ENCODE assay signal across 30 cellular contexts in the genomic region with DNA sequence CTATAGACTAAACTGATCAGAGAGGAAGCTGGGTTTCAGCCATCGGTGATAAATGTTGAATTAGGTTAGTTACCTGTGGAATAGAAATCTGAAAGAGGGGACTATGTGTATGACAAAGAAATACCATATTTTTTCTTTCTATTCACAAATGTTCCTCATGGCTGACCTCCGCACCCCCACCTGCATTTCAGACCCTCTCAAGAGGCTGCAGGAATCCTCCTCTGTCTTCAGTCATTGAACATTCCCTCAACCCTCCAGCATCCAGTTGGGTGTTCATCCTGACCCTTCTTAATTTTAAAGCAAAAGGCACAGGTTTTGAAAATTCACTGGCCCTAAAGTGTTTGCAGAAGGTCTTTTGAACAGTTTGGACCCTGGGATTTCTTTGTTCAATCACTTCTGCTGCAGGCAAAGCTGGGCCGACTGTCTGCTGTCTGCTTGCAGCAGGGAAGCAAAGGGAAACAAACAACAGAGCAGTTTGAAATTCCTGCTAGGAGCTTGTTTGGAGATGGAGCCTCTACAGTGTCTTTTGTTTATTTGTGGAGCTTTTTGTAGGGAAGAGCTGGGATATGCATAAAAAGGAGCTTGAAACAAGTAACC.
DNase-seq lines count a peak whose midpoint lies in the region; TF ChIP-seq lines count a peak whose summit lies in the region.
"Had no signal": no experiment of that assay in that cellular context is flagged by ENCODE, and none has a peak within 500 bp of the region (broad histone marks: within the 10 kb centered on the region; RNA-seq: fewer than 3 reads in every experiment).

No MANE protein-coding gene starts in this region.

- H3K9ac ChIP-seq in NT2/D1 (ENCODE audit: insufficient read length, low read depth) = no peak overlapping the region

- H3K9me3 ChIP-seq in NT2/D1 (ENCODE audit: insufficient read depth, low read length) = peaks cover 11% of the 10 kb centered on the region; the same call in 1 of the 2 replicates
- H3K9me3 ChIP-seq in spleen = peaks cover 0 to 6% (median 2%) of the 10 kb centered on the region in 8 donors
- H3K9me3 ChIP-seq: gastrocnemius medialis, MG63, testis, uterus had no signal

- no peaks in the 10 kb centered on the region for H3K36me3 Mint-ChIP-seq in neural crest cell (ENCODE audit: low read depth)

- no peak for TF ChIP-seq CTCF in neural crest cell (conservative IDR thresholded peaks at IDR 0.05)
- no peak for TF ChIP-seq CTCF in spleen (IDR thresholded peaks at IDR 0.05 in 8 of 11, conservative IDR thresholded peaks at IDR 0.05 in 3 of 11)

- intact Hi-C loops in spleen (cut with DNase I; ENCODE audit: low total_unique reads) = no loop called here

- no peak overlapping the region for H3K27ac ChIP-seq in spleen
- H3K27ac ChIP-seq: gastrocnemius medialis, SJCRH30, testis, uterus had no signal

- peak; percentile 69 for DNase-seq in ELF-1 (ENCODE audit: low read depth, low spot score)
- peak; percentile 57 for DNase-seq in NT2/D1 (ENCODE audit: low read depth, low spot score)
- DNase-seq in fibroblast of peridontal ligament (ENCODE audit: extremely low read depth) = peak; percentile 11
- no peak for DNase-seq in neural crest cell (ENCODE audit: low read depth, low spot score)
- no peak for DNase-seq in OCI-M2 (lab: John Stamatoyannopoulos, UW; ENCODE audit: unreplicated experiment)
- DNase-seq in stimulated activated CD4-positive, alpha-beta T cell treated with anti-CD3 and anti-CD28 coated beads, Interleukin-4, amount 100 ng/mL, for 1 hour = no peak
- no peak for DNase-seq in spleen
- no peak for DNase-seq in NCI-H2107 (lab: John Stamatoyannopoulos, UW)
- DNase-seq: ACHN; activated CD4-positive, alpha-beta T cell treated with anti-CD3 and anti-CD28 coated beads for 1 hour; activated CD8-positive, alpha-beta T cell treated with anti-CD3 and anti-CD28 coated beads, Interleukin-2, amount 10 ng/mL, durations not matched to agents 7 days and 5 days; activated effector memory CD4-positive, alpha-beta T cell treated with anti-CD3 and anti-CD28 coated beads, Interleukin-2, amount 50 U/mL, for 16 hours; activated naive CD8-positive, alpha-beta T cell treated with anti-CD3 and anti-CD28 coated beads, Interleukin-2, amount 50 U/mL, for 24 hours; activated T-cell treated with anti-CD3 and anti-CD28 coated beads for 4 hours; cerebellar nuclear complex; DMS79; dorsolateral prefrontal cortex; gastrocnemius medialis; KBM-7; kidney glomerular epithelial cell; MG63; NCI-H524 treated with DMSO at 0.1 percent for 48 hours; nucleus accumbens; SJCRH30; stimulated activated CD4-positive, alpha-beta T cell treated with anti-CD3 and anti-CD28 coated beads, Interleukin-4, amount 100 ng/mL, for 4 hours; stimulated activated naive CD4-positive, alpha-beta T cell treated with Interleukin-2 at 50 U/mL for 16 hours; T-helper 1 cell; testis; uterus had no signal

- H3K27ac Mint-ChIP-seq in neural crest cell (ENCODE audit: unreplicated experiment) = peak overlapping the region; percentile 54
- H3K27ac Mint-ChIP-seq: activated CD8-positive, alpha-beta T cell treated with anti-CD3 and anti-CD28 coated beads, Interleukin-2, amount 10 ng/mL, durations not matched to agents 7 days and 5 days; activated naive CD8-positive, alpha-beta T cell treated with anti-CD3 and anti-CD28 coated beads, Interleukin-2, amount 50 U/mL, for 24 hours had no signal

- peaks cover 19% of the 10 kb centered on the region for H3K4me1 Mint-ChIP-seq in neural crest cell
- H3K4me1 Mint-ChIP-seq: activated naive CD8-positive, alpha-beta T cell treated with anti-CD3 and anti-CD28 coated beads, Interleukin-2, amount 50 U/mL, for 24 hours had no signal

- H3K27me3 Mint-ChIP-seq in neural crest cell (ENCODE audit: low read depth) = no peaks in the 10 kb centered on the region

- H3K4me1 ChIP-seq in NT2/D1 (ENCODE audit: insufficient read depth, insufficient read length) (no peaks in the 10 kb centered on the region), spleen (no peaks in the 10 kb centered on the region)
- H3K4me1 ChIP-seq: gastrocnemius medialis, SJCRH30, testis, uterus had no signal

- no peak for TF ChIP-seq POLR2A in spleen (IDR thresholded peaks at IDR 0.05)

- H3K9me3 Mint-ChIP-seq in neural crest cell = no peaks in the 10 kb centered on the region
- H3K9me3 Mint-ChIP-seq: activated naive CD8-positive, alpha-beta T cell treated with anti-CD3 and anti-CD28 coated beads, Interleukin-2, amount 50 U/mL, for 24 hours had no signal

- H3K36me3 ChIP-seq in NT2/D1 (ENCODE audit: insufficient read depth, insufficient read length, low read length) = no peaks in the 10 kb centered on the region
- H3K36me3 ChIP-seq in spleen = no peaks in the 10 kb centered on the region
- H3K36me3 ChIP-seq: gastrocnemius medialis, MG63, SJCRH30, uterus had no signal

- H3K4me3 Mint-ChIP-seq in neural crest cell = no peak overlapping the region
- H3K4me3 Mint-ChIP-seq: activated CD8-positive, alpha-beta T cell treated with anti-CD3 and anti-CD28 coated beads, Interleukin-2, amount 10 ng/mL, durations not matched to agents 7 days and 5 days; activated naive CD8-positive, alpha-beta T cell treated with anti-CD3 and anti-CD28 coated beads, Interleukin-2, amount 50 U/mL, for 24 hours had no signal

- H3K27me3 ChIP-seq in NT2/D1 (ENCODE audit: insufficient read depth, insufficient read length) (no peaks in the 10 kb centered on the region), spleen (replicated peaks in 1 of 7) (no peaks in the 10 kb centered on the region)
- H3K27me3 ChIP-seq: dorsolateral prefrontal cortex, gastrocnemius medialis, MG63, SJCRH30, testis, uterus had no signal

- 57 to 72% (median 69%) methylated on average over 3 of the region's 3 CpGs for WGBS in spleen, 5 donors

- H3K4me3 ChIP-seq in NT2/D1 (ENCODE audit: insufficient read length, low read depth) = no peak overlapping the region
- no peak overlapping the region for H3K4me3 ChIP-seq in spleen
- H3K4me3 ChIP-seq: dorsolateral prefrontal cortex, gastrocnemius medialis, lung, MG63, SJCRH30, testis, uterus had no signal

Comparison
In these comparisons a context has a peak if more than half of its experiments do, and no peak if none do; other contexts are left out.
1. DNase-seq: peak in ELF-1 (single experiment), NT2/D1 (single experiment) and fibroblast of peridontal ligament (single experiment); none in neural crest cell (single experiment), OCI-M2 (single experiment), stimulated activated CD4-positive, alpha-beta T cell treated with anti-CD3 and anti-CD28 coated beads, Interleukin-4, amount 100 ng/mL, for 1 hour (single experiment), spleen (single experiment) and NCI-H2107 (single experiment).